ENCODE assay signal across 19 cellular contexts in genomic region chr18:21123290-21123926, GRCh38. TPM values are rescaled to one million over a fixed set of nuclear protein-coding genes. Genes with fewer than 3 reads are reported as not detected.
DNase-seq lines count a peak whose midpoint lies in the region; ATAC-seq and TF ChIP-seq lines count a peak whose summit lies in the region.
"Had no signal": no experiment of that assay in that cellular context is flagged by ENCODE, and none has a peak within 500 bp of the region (broad histone marks: within the 10 kb centered on the region; RNA-seq: fewer than 3 reads in every experiment).

No MANE protein-coding gene starts in this region.

- no peak overlapping the region for H2BK120ac ChIP-seq in H9 (ENCODE audit: low read depth, low read length, poor library complexity, severe bottlenecking)

- no peak overlapping the region for H3K56ac ChIP-seq in H9 (ENCODE audit: insufficient read length, low read depth, low read length)

- H3K27ac Mint-ChIP-seq in activated CD4-positive, alpha-beta T cell treated with anti-CD3 and anti-CD28 coated beads, Interleukin-2, amount 10 ng/mL, durations not matched to agents 7 days and 5 days = peak overlapping the region; percentile 16
- H3K27ac Mint-ChIP-seq in CD4-positive, alpha-beta T cell = peak overlapping the region; percentile 34
- H3K27ac Mint-ChIP-seq in activated naive CD8-positive, alpha-beta T cell treated with anti-CD3 and anti-CD28 coated beads for 36 hours = peak overlapping the region; percentile 38
- H3K27ac Mint-ChIP-seq in H9 = no peak overlapping the region

- no peak overlapping the region for H2BK20ac ChIP-seq in H9 (ENCODE audit: low read depth, low read length, poor library complexity, severe bottlenecking)

- H3K23me2 ChIP-seq in H9 (ENCODE audit: insufficient read length, low read depth, low read length, poor library complexity, severe bottlenecking) = no peaks in the 10 kb centered on the region

- H3K36me3 Mint-ChIP-seq in activated CD4-positive, alpha-beta T cell treated with anti-CD3 and anti-CD28 coated beads, Interleukin-2, amount 10 ng/mL, durations not matched to agents 7 days and 5 days (ENCODE audit: low read depth) = no peaks in the 10 kb centered on the region
- no peaks in the 10 kb centered on the region for H3K36me3 Mint-ChIP-seq in CD4-positive, alpha-beta T cell (ENCODE audit: low read depth)
- H3K36me3 Mint-ChIP-seq in activated naive CD8-positive, alpha-beta T cell treated with anti-CD3 and anti-CD28 coated beads for 36 hours = no peaks in the 10 kb centered on the region
- no peaks in the 10 kb centered on the region; a peak in 1 of 7 replicates for H3K36me3 Mint-ChIP-seq in H9 (ENCODE audit: insufficient read depth in 1 of 3, low read depth in 3 of 3)

- H4K5ac ChIP-seq in H9 (ENCODE audit: insufficient read length, low read depth, low read length) = no peak overlapping the region

- H3K9me3 ChIP-seq in CD4-positive, alpha-beta T cell (ENCODE audit: control insufficient read depth, low read length) = no peaks in the 10 kb centered on the region
- H3K9me3 ChIP-seq in Loucy (ENCODE audit: insufficient read depth, low read depth, low read length) = no peaks in the 10 kb centered on the region
- H3K9me3 ChIP-seq in H9 (ENCODE audit: control insufficient read depth, low read depth, low read length) = no peaks in the 10 kb centered on the region
- H3K9me3 ChIP-seq in suprapubic skin = no peaks in the 10 kb centered on the region
- H3K9me3 ChIP-seq: BE2C had no signal

- H3K79me2 ChIP-seq in Loucy (ENCODE audit: insufficient read depth, low read length) (no peaks in the 10 kb centered on the region), H9 (ENCODE audit: insufficient read depth, low read length) (no peaks in the 10 kb centered on the region)

- H3K27ac ChIP-seq in CD4-positive, alpha-beta T cell (ENCODE audit: low read depth, low read length) = no peak overlapping the region
- H3K27ac ChIP-seq in H9 (ENCODE audit: insufficient read length, low read depth, low read length) (no peak overlapping the region), suprapubic skin (no peak overlapping the region)
- H3K27ac ChIP-seq: HL-60 had no signal

- H3K36me3 ChIP-seq in Loucy (ENCODE audit: insufficient read depth, low read length) = no peaks in the 10 kb centered on the region
- H3K36me3 ChIP-seq in suprapubic skin = no peaks in the 10 kb centered on the region
- H3K36me3 ChIP-seq: BE2C had no signal

- H3K27me3 Mint-ChIP-seq in activated CD4-positive, alpha-beta T cell treated with anti-CD3 and anti-CD28 coated beads, Interleukin-2, amount 10 ng/mL, durations not matched to agents 7 days and 5 days = no peaks in the 10 kb centered on the region
- no peaks in the 10 kb centered on the region for H3K27me3 Mint-ChIP-seq in CD4-positive, alpha-beta T cell
- peaks cover 4% of the 10 kb centered on the region for H3K27me3 Mint-ChIP-seq in activated naive CD8-positive, alpha-beta T cell treated with anti-CD3 and anti-CD28 coated beads for 36 hours
- H3K27me3 Mint-ChIP-seq in H9 (ENCODE audit: low read depth) = no peaks in the 10 kb centered on the region

- no peak for DNase-seq in activated CD4-positive, alpha-beta T cell treated with anti-CD3 and anti-CD28 coated beads, Interleukin-2, amount 10 ng/mL, durations not matched to agents 7 days and 5 days
- DNase-seq in activated CD4-positive, alpha-beta T cell treated with anti-CD3 and anti-CD28 coated beads for 4 hours = no peak
- no peak for DNase-seq in CD4-positive, alpha-beta T cell
- DNase-seq in activated naive CD8-positive, alpha-beta T cell treated with anti-CD3 and anti-CD28 coated beads for 36 hours = no peak
- DNase-seq in H9 = no peak
- DNase-seq in NCI-H1694 (lab: John Stamatoyannopoulos, UW) = no peak
- no peak for DNase-seq in suprapubic skin (ENCODE audit: low spot score in 2 of 2)
- DNase-seq: BE2C, DMS79, H7, Kasumi-1, NCI-H1105, NCI-H1694 treated with DMSO at 0.1 percent for 48 hours, NCI-H510A treated with DMSO at 0.1 percent for 48 hours, NCI-H774, OCI-M1, SHP77 had no signal

- no peaks in the 10 kb centered on the region for H4K20me1 ChIP-seq in Loucy (ENCODE audit: insufficient read depth, low read length, poor library complexity, severe bottlenecking)
- no peaks in the 10 kb centered on the region for H4K20me1 ChIP-seq in H9 (ENCODE audit: control insufficient read depth, insufficient read depth, insufficient read length)

- H3K4ac ChIP-seq in H9 (ENCODE audit: low read depth, low read length) = no peak overlapping the region

- H3K4me3 Mint-ChIP-seq in activated CD4-positive, alpha-beta T cell treated with anti-CD3 and anti-CD28 coated beads, Interleukin-2, amount 10 ng/mL, durations not matched to agents 7 days and 5 days = no peak overlapping the region
- H3K4me3 Mint-ChIP-seq in CD4-positive, alpha-beta T cell = no peak overlapping the region
- H3K4me3 Mint-ChIP-seq in activated naive CD8-positive, alpha-beta T cell treated with anti-CD3 and anti-CD28 coated beads for 36 hours = no peak overlapping the region
- H3K4me3 Mint-ChIP-seq in H9 = no peak overlapping the region

- no peaks in the 10 kb centered on the region for H3K79me1 ChIP-seq in H9 (ENCODE audit: insufficient read depth, low read depth, low read length, poor library complexity, severe bottlenecking)

- no peak overlapping the region for H2BK5ac ChIP-seq in H9 (ENCODE audit: insufficient read length, low read length)

- no peak overlapping the region for H3K23ac ChIP-seq in H9 (ENCODE audit: insufficient read length, low read depth, low read length)

- no peak overlapping the region for H3K9ac ChIP-seq in Loucy (ENCODE audit: low read depth, low read length, poor library complexity, severe bottlenecking)
- no peak overlapping the region for H3K9ac ChIP-seq in H9 (ENCODE audit: extremely low read depth, insufficient read length, low read length)

- H3K4me2 ChIP-seq in Loucy (ENCODE audit: low read depth, low read length, poor library complexity, severe bottlenecking) = peak overlapping the region; percentile 51
- no peak overlapping the region for H3K4me2 ChIP-seq in H9 (ENCODE audit: insufficient read depth, insufficient read length, low read length)

- no peak overlapping the region for H4K8ac ChIP-seq in H9 (replicated peaks; ENCODE audit: insufficient read length, low read depth, low read length)

- H3F3A ChIP-seq in Loucy (ENCODE audit: low read depth) = no peaks in the 10 kb centered on the region

- 100% methylated on average over 1 of the region's 5 CpGs for WGBS in H9 (ENCODE audit: extremely low coverage, insufficient read length, low lambda C conversion rate)
- 88% methylated on average over 5 of the region's 5 CpGs for WGBS in suprapubic skin

- H2AFZ ChIP-seq in Loucy (ENCODE audit: low read length) = peak overlapping the region; percentile 92
- no peak overlapping the region for H2AFZ ChIP-seq in H9 (ENCODE audit: low read length)

- peaks cover 11% of the 10 kb centered on the region for H3K4me1 ChIP-seq in Loucy (ENCODE audit: insufficient read depth, low read length, poor library complexity, severe bottlenecking)
- no peaks in the 10 kb centered on the region; the same call in 1 of the 2 replicates for H3K4me1 ChIP-seq in H9 (ENCODE audit: insufficient read depth, low read length)
- no peaks in the 10 kb centered on the region for H3K4me1 ChIP-seq in suprapubic skin
- H3K4me1 ChIP-seq: BE2C had no signal

- TF ChIP-seq POLR2A in suprapubic skin (IDR thresholded peaks at IDR 0.05) = no peak

- no peaks in the 10 kb centered on the region for H3K9me3 Mint-ChIP-seq in activated CD4-positive, alpha-beta T cell treated with anti-CD3 and anti-CD28 coated beads, Interleukin-2, amount 10 ng/mL, durations not matched to agents 7 days and 5 days
- no peaks in the 10 kb centered on the region for H3K9me3 Mint-ChIP-seq in CD4-positive, alpha-beta T cell
- H3K9me3 Mint-ChIP-seq in activated naive CD8-positive, alpha-beta T cell treated with anti-CD3 and anti-CD28 coated beads for 36 hours = no peaks in the 10 kb centered on the region
- H3K9me3 Mint-ChIP-seq in H9 = no peaks in the 10 kb centered on the region; a peak in 1 of 5 replicates

- no peak overlapping the region for H2AK5ac ChIP-seq in H9 (ENCODE audit: insufficient read length, low read length)

- H3K14ac ChIP-seq in H9 (ENCODE audit: insufficient read depth, low read length) = no peak overlapping the region

- H3K18ac ChIP-seq in H9 (ENCODE audit: insufficient read length, low read depth, low read length) = no peak overlapping the region

- TF ChIP-seq EP300 in suprapubic skin (IDR thresholded peaks at IDR 0.05) = no peak

- H4K91ac ChIP-seq in H9 (ENCODE audit: insufficient read length, low read depth, low read length) = no peak overlapping the region

- peaks cover 10% of the 10 kb centered on the region for H3K4me1 Mint-ChIP-seq in activated CD4-positive, alpha-beta T cell treated with anti-CD3 and anti-CD28 coated beads, Interleukin-2, amount 10 ng/mL, durations not matched to agents 7 days and 5 days
- H3K4me1 Mint-ChIP-seq in CD4-positive, alpha-beta T cell (ENCODE audit: low read depth) = peaks cover 8% of the 10 kb centered on the region
- H3K4me1 Mint-ChIP-seq in activated naive CD8-positive, alpha-beta T cell treated with anti-CD3 and anti-CD28 coated beads for 36 hours = peaks cover 5% of the 10 kb centered on the region
- H3K4me1 Mint-ChIP-seq in H9 = peaks cover 0 to 5% of the 10 kb centered on the region in 2 experiments; a peak in 1 of 4 replicates

- no peaks in the 10 kb centered on the region for H3K27me3 ChIP-seq in CD4-positive, alpha-beta T cell (ENCODE audit: control insufficient read depth, insufficient read depth, low read length)
- H3K27me3 ChIP-seq in Loucy (ENCODE audit: insufficient read depth, low read length, poor library complexity, severe bottlenecking) (no peaks in the 10 kb centered on the region), H9 (ENCODE audit: insufficient read depth, low read length) (no peaks in the 10 kb centered on the region), suprapubic skin (no peaks in the 10 kb centered on the region)
- H3K27me3 ChIP-seq: BE2C had no signal

- ATAC-seq in CD4-positive, alpha-beta T cell (ENCODE audit: poor library complexity) = no peak

- no peaks in the 10 kb centered on the region for H3K9me2 ChIP-seq in Loucy (replicated peaks; ENCODE audit: low read depth, low read length)

- no peak overlapping the region for H2BK12ac ChIP-seq in H9 (ENCODE audit: insufficient read length, low read depth, low read length)

- TF ChIP-seq CTCF in CD4-positive, alpha-beta T cell (IDR thresholded peaks at IDR 0.05) = no peak
- TF ChIP-seq CTCF in Loucy (conservative IDR thresholded peaks at IDR 0.05; ENCODE audit: low read length) (no peak), H9 (conservative IDR thresholded peaks at IDR 0.05) (no peak), suprapubic skin (IDR thresholded peaks at IDR 0.05) (no peak)

- H3K4me3 ChIP-seq in Loucy (ENCODE audit: low read length, poor library complexity, severe bottlenecking) (peak overlapping the region; percentile 31), suprapubic skin (no peak overlapping the region)

- no peak overlapping the region for H2BK15ac ChIP-seq in H9 (ENCODE audit: low read depth, low read length)

- CTCF ChIA-PET in activated CD4-positive, alpha-beta T cell treated with anti-CD3 and anti-CD28 coated beads, Interleukin-2, amount 10 ng/mL, durations not matched to agents 7 days and 5 days (lab: Charles Lee) = interaction anchor here (0.6 kb wide), 1 partner anchor 155 kb away, joined by 3 read pairs; no protein-coding TSS in a partner anchor
- CTCF ChIA-PET in CD4-positive, alpha-beta T cell (lab: Charles Lee) = no interaction called here

- H3T11ph ChIP-seq in H9 (ENCODE audit: low read length) = no peak overlapping the region

- POLR2A ChIA-PET in activated CD4-positive, alpha-beta T cell treated with anti-CD3 and anti-CD28 coated beads, Interleukin-2, amount 10 ng/mL, durations not matched to agents 7 days and 5 days (lab: Charles Lee) = no interaction called here
- POLR2A ChIA-PET in CD4-positive, alpha-beta T cell (lab: Charles Lee) = interaction anchor here (0.8 to 1.0 kb wide), 2 partner anchors 12 to 26 kb away, joined by 3 to 8 read pairs; partner anchors contain the start of gene ROCK1

- intact Hi-C loops in CD4-positive, alpha-beta T cell (cut with DNase I, micrococcal nuclease) = no loop called here

RNA-seq across cellular contexts. Expression of gene ROCK1, which starts 11.8 kb away (rescaled TPM):
- 10 to 100 TPM; 67.2 to 67.3 TPM for total RNA-seq in activated CD4-positive, alpha-beta T cell treated with anti-CD3 and anti-CD28 coated beads, Interleukin-2, amount 10 ng/mL, durations not matched to agents 7 days and 5 days
- total RNA-seq in CD4-positive, alpha-beta T cell = 10 to 100 TPM; 85.5 to 91.2 TPM
- total RNA-seq in activated naive CD8-positive, alpha-beta T cell treated with anti-CD3 and anti-CD28 coated beads for 36 hours = 10 to 100 TPM; 47.1 to 48.0 TPM
- total RNA-seq in H9 (2021) (37.6 and 38.2 TPM in 2 replicates), suprapubic skin (10 to 100 TPM; 11.6 to 51.9 (median 26.2) TPM)

Comparison
In these comparisons a context has a peak if more than half of its experiments do, and no peak if none do; other contexts are left out.
1. H3K27ac Mint-ChIP-seq: peak in activated CD4-positive, alpha-beta T cell treated with anti-CD3 and anti-CD28 coated beads, Interleukin-2, amount 10 ng/mL, durations not matched to agents 7 days and 5 days (single experiment), CD4-positive, alpha-beta T cell (single experiment) and activated naive CD8-positive, alpha-beta T cell treated with anti-CD3 and anti-CD28 coated beads for 36 hours (single experiment); none in H9 (0 of 3).